ENCODE assay signal across 1 cellular context in the genomic region with DNA sequence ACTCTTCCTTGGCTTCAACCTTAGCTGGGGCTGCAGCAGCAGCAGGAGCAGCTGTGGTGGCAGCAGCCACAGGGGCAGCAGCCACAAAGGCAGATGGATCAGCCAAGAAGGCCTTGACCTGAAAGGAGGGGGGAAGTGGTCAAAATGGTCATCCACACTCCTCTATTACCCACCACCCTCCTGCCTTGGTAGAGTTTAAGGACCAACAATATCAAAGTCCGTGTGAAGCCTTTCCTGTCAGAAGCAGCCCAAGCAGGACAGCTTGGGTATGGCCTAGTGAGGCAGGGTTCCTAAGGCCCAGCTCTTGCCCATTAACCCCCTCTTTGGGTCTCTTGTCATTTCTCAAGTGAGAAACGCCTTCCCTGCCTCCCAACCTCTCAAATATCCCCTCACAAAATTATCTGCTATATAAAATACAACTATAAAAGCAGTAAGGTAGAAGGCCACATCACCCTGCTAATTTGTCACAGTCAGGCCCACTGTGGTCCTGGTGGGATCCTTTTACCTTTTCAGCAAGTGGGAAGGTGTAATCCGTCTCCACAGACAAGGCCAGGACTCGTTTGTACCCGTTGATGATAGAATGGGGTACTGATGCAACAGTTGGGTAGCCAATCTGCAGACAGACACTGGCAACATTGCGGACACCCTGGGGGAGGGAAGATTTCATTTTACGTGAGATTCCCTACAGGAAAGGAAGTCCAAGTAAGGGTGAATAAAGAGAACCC.
TF ChIP-seq lines count a peak whose summit lies in the region.

No MANE protein-coding gene starts in this region.

TF ChIP-seq in A549, 52 proteins besides CTCF, POLR2A, EP300 and RAD21:
- TF ChIP-seq TFCP2L1 (CRISPR knock-in tag; IDR thresholded peaks at IDR 0.05) = peak; percentile 44; the same call in 1 of the 2 replicates
- TF ChIP-seq JUN (IDR thresholded peaks at IDR 0.05) = peak in 1 of 2 experiments; percentile 33; a peak in 2 of 5 replicates
